23 cellular contexts compared by ENCODE assay signal in genomic region chr16:50989047-50989446, GRCh38.
DNase-seq lines count a peak whose midpoint lies in the region; ATAC-seq, FAIRE-seq and TF ChIP-seq lines count a peak whose summit lies in the region.
"Had no signal": no experiment of that assay in that cellular context is flagged by ENCODE, and none has a peak within 500 bp of the region (broad histone marks: within the 10 kb centered on the region; RNA-seq: fewer than 3 reads in every experiment).

No MANE protein-coding gene starts in this region.

- H2AFZ ChIP-seq in GM12878 (ENCODE audit: control insufficient read depth, low read depth, low read length), result no peak overlapping the region

- BruUV-seq in GM12878 (replicated peaks; lab: Mats Ljungman, UMichigan), result no TSS peak

- H3K4me3 ChIP-seq in BLaER1 (no peak overlapping the region), GM12878 (no peak overlapping the region)
- no peak overlapping the region for H3K4me3 ChIP-seq in Jurkat, Clone E6-1 (ENCODE audit: low read length)
- H3K4me3 ChIP-seq: Peyer's patch, SJCRH30 had no signal

- no peak for TF ChIP-seq EP300 in GM12878 (IDR thresholded peaks at IDR 0.05; ENCODE audit: borderline replicate concordance in 1 of 2, control insufficient read depth in 1 of 2, low read depth in 2 of 2, low read length in 2 of 2)

- H3K4me1 ChIP-seq in BLaER1 (peaks cover 76% of the 10 kb centered on the region), GM12878 (ENCODE audit: control insufficient read depth, insufficient read depth, low read length) (no peaks in the 10 kb centered on the region)
- H3K4me1 ChIP-seq: Peyer's patch, SJCRH30 had no signal

- no peak for TF ChIP-seq POLR2A in GM12878 (IDR thresholded peaks at IDR 0.05; ENCODE audit: low read depth, low read length)

- POLR2A ChIA-PET in GM12878 (lab: Charles Lee), result no interaction called here

- H4K20me1 ChIP-seq in BLaER1 (no peaks in the 10 kb centered on the region), GM12878 (ENCODE audit: control insufficient read depth, insufficient read depth) (no peaks in the 10 kb centered on the region)

- H3K9ac ChIP-seq in BLaER1, result peak overlapping the region; percentile 35; the same call in 1 of the 2 replicates
- no peak overlapping the region for H3K9ac ChIP-seq in GM12878 (ENCODE audit: control insufficient read depth, insufficient read depth, low read length)

- CTCF ChIA-PET in GM12878 (lab: Yijun Ruan, JAX), result interaction anchor here (1.2 kb wide), 1 partner anchor 18 kb away, joined by 4 read pairs; no protein-coding TSS in a partner anchor

- H3K79me2 ChIP-seq in GM12878 (ENCODE audit: control insufficient read depth, insufficient read depth, low read length), result no peaks in the 10 kb centered on the region

- RAD21 ChIA-PET in GM12878 (lab: Charles Lee; ENCODE audit: unreplicated experiment), result no interaction called here

- peaks cover 14% of the 10 kb centered on the region for H3K9me3 ChIP-seq in BLaER1
- H3K9me3 ChIP-seq in GM12878 (replicated peaks; ENCODE audit: control insufficient read depth, insufficient read depth, low read length), result no peaks in the 10 kb centered on the region; the same call in 2 of the 3 replicates
- H3K9me3 ChIP-seq: Peyer's patch, SJCRH30 had no signal

- in situ Hi-C loops in GM12878 (cut with MboI), result no loop called here
- in situ Hi-C loops in GM13977 (cut with MboI; ENCODE audit: low pct_unique_long_range_greater_than_20kb, low sequenced_read_pairs, unreplicated experiment), result no loop called here

- 0% methylated on average over 1 of the region's 1 CpG for WGBS in GM12878 (ENCODE audit: insufficient coverage, insufficient replicate concordance, low lambda C conversion rate, missing lambda C conversion rate)

- FAIRE-seq in GM12878 (lab: Jason Lieb, UNC), result no peak
- FAIRE-seq: A204.1, GM19239, H1, HTR-8/SVneo had no signal

- H3K27ac ChIP-seq in BLaER1, result peak overlapping the region; percentile 78
- no peak overlapping the region for H3K27ac ChIP-seq in GM12878 (ENCODE audit: control insufficient read depth, insufficient read depth)
- H3K27ac ChIP-seq: Peyer's patch, SJCRH30 had no signal

- H3K4me2 ChIP-seq in BLaER1, result peak overlapping the region; percentile 80
- H3K4me2 ChIP-seq in GM12878 (ENCODE audit: control insufficient read depth, insufficient read depth), result no peak overlapping the region

- H3K36me3 ChIP-seq in BLaER1 (no peaks in the 10 kb centered on the region), GM12878 (ENCODE audit: control insufficient read depth in 2 of 2, insufficient read depth in 2 of 2, low read length in 1 of 2) (no peaks in the 10 kb centered on the region)
- H3K36me3 ChIP-seq: Peyer's patch, SJCRH30 had no signal

- peak; percentile 15 for DNase-seq in Jurkat, Clone E6-1 (ENCODE audit: low read depth, low spot score)
- DNase-seq in NOMO-1 treated with DMSO at 0.1 percent for 48 hours (lab: John Stamatoyannopoulos, UW; ENCODE audit: unreplicated experiment) (peak; percentile 43), GM12878 (ENCODE audit: low read depth, low spot score) (no peak), GM13977 (ENCODE audit: low spot score) (no peak)
- DNase-seq: CD4-positive, CD25-positive, alpha-beta regulatory T cell; DMS 273 treated with DMSO at 0.1 percent for 48 hours; DMS79 treated with DMSO at 0.1 percent for 48 hours; IMR-90; NCI-H1092 treated with DMSO at 0.1 percent for 48 hours; NCI-H1436 treated with DMSO at 0.1 percent for 48 hours; NCI-H1930; NCI-H2227 treated with DMSO at 0.1 percent for 48 hours; Peyer's patch; SJCRH30; T-helper 1 cell had no signal

- SMC1A ChIA-PET in GM12878 (lab: Charles Lee; ENCODE audit: uncharacterized antibody, unreplicated experiment), result no interaction called here

- ATAC-seq in GM12878 (no peak), HG03565 (IDR thresholded peaks at IDR 0.05; ENCODE audit: unreplicated experiment) (no peak), HG02642 (IDR thresholded peaks at IDR 0.05; ENCODE audit: poor library complexity, unreplicated experiment) (no peak)
- ATAC-seq: HCT116 had no signal

- TF ChIP-seq CTCF in GM12878 (IDR thresholded peaks at IDR 0.05 in 2 of 3, conservative IDR thresholded peaks at IDR 0.05 in 1 of 3; ENCODE audit: control insufficient read depth in 2 of 3, extremely low read depth in 1 of 3, insufficient read depth in 1 of 3, low read depth in 3 of 3, low read length in 3 of 3) (no peak), GM13977 (IDR thresholded peaks at IDR 0.05; ENCODE audit: extremely low read depth, insufficient read depth, missing control alignments) (no peak)

- TF ChIP-seq RAD21 in GM12878 (IDR thresholded peaks at IDR 0.05; ENCODE audit: insufficient read depth, low read depth, low read length), result no peak

- intact Hi-C loops in GM12878 (cut with micrococcal nuclease; ENCODE audit: unreplicated experiment), result no loop called here

- no peaks in the 10 kb centered on the region for H3K27me3 ChIP-seq in BLaER1
- no peaks in the 10 kb centered on the region; a peak in 2 of 4 replicates for H3K27me3 ChIP-seq in GM12878 (replicated peaks in 1 of 2; ENCODE audit: control insufficient read depth in 2 of 2, insufficient read depth in 2 of 2, low read length in 1 of 2)
- H3K27me3 ChIP-seq: Peyer's patch, SJCRH30 had no signal

TF ChIP-seq in GM12878, 131 proteins besides CTCF, POLR2A, EP300 and RAD21:
- TF ChIP-seq FOS (IDR thresholded peaks at IDR 0.05; ENCODE audit: borderline replicate concordance, extremely low read depth, insufficient read length), result no peak
- peak; percentile 33; the same call in 1 of the 2 replicates for TF ChIP-seq SPI1 (IDR thresholded peaks at IDR 0.05; ENCODE audit: borderline replicate concordance, insufficient read depth, low read depth, low read length)

Comparison
In these comparisons a context has a peak if more than half of its experiments do, and no peak if none do; other contexts are left out.
1. DNase-seq: peak in Jurkat, Clone E6-1 (single experiment) and NOMO-1 treated with DMSO at 0.1 percent for 48 hours (single experiment); none in GM12878 (single experiment) and GM13977 (single experiment).